In the genomic region with DNA sequence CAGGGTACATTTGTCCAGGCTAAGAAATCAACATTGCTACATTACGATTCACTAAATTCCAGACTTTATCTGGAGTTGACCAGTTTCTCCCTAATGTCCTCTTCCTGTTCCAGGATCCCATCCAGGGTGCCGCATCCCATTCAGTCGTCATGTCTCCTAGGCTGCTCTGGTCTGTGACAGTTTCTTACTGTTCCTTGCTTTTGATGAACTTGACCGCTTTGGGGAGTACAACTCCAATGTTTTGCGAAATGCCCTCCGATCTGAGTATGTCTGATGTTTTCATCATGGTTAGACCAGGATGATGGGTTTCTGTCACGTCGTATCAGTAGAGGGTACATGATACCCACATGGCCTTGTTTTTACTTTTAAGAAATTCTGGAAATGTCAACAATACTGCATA, we compare ENCODE assay signal across 31 cellular contexts.
"Had no signal": no experiment of that assay in that cellular context is flagged by ENCODE, and none has a peak within 500 bp of the region (broad histone marks: within the 10 kb centered on the region; RNA-seq: fewer than 3 reads in every experiment).

No MANE protein-coding gene starts in this region.

- ATAC-seq: activated CD4-positive, CD25-positive, alpha-beta regulatory T cell treated with anti-CD3 and anti-CD28 coated beads, Interleukin-2, amount 50 U/mL, for 24 hours; activated CD8-positive, alpha-beta T cell treated with anti-CD3 and anti-CD28 coated beads for 36 hours; activated T-cell treated with anti-CD3 and anti-CD28 coated beads, Interleukin-2, amount 50 U/mL, for 72 hours; activated T-helper 17 cell treated with anti-CD3 and anti-CD28 coated beads, Interleukin-2, amount 50 U/mL, for 72 hours; PC-3 had no signal

- H3K27ac Mint-ChIP-seq: activated CD8-positive, alpha-beta T cell treated with anti-CD3 and anti-CD28 coated beads for 36 hours; activated naive CD8-positive, alpha-beta T cell treated with anti-CD3 and anti-CD28 coated beads for 36 hours; activated T-cell treated with anti-CD3 and anti-CD28 coated beads, Interleukin-2, amount 50 U/mL, for 72 hours; activated T-helper 17 cell treated with anti-CD3 and anti-CD28 coated beads, Interleukin-2, amount 50 U/mL, for 72 hours; T-helper 1 cell treated with Interleukin-12 subunit alpha and Interleukin-12 subunit beta and Interleukin-4 antibody, amounts not matched to agents 30 μg/mL and 1 μg/mL, for 36 hours; T-helper 2 cell treated with Interferon-gamma antibody and Interleukin-4, amounts not matched to agents 5 μg/mL and 100 μg/mL, for 36 hours had no signal

- H3K9me3 ChIP-seq: Peyer's patch, SJSA1, SK-N-SH had no signal

- H3K27ac ChIP-seq: brain microvascular endothelial cell, KMS-11, Peyer's patch, SJSA1 had no signal

- H3K4me1 ChIP-seq: Peyer's patch, SJSA1 had no signal

- H3K4me1 Mint-ChIP-seq: activated naive CD8-positive, alpha-beta T cell treated with anti-CD3 and anti-CD28 coated beads for 36 hours; activated T-helper 17 cell treated with anti-CD3 and anti-CD28 coated beads, Interleukin-2, amount 50 U/mL, for 72 hours had no signal

- H3K36me3 ChIP-seq: brain microvascular endothelial cell, Peyer's patch, SJSA1 had no signal

- H3K4me2 ChIP-seq: KMS-11, SK-N-SH had no signal

- H3K27me3 Mint-ChIP-seq: activated CD8-positive, alpha-beta T cell treated with anti-CD3 and anti-CD28 coated beads for 36 hours; activated naive CD8-positive, alpha-beta T cell treated with anti-CD3 and anti-CD28 coated beads for 36 hours; activated T-helper 17 cell treated with anti-CD3 and anti-CD28 coated beads, Interleukin-2, amount 50 U/mL, for 72 hours had no signal

- H3K27me3 ChIP-seq: brain microvascular endothelial cell, Peyer's patch, SJSA1 had no signal

- H3K36me3 Mint-ChIP-seq: activated naive CD8-positive, alpha-beta T cell treated with anti-CD3 and anti-CD28 coated beads for 36 hours had no signal

- H3K4me3 ChIP-seq: Peyer's patch, SJSA1 had no signal

- H3K4me3 Mint-ChIP-seq: activated CD8-positive, alpha-beta T cell treated with anti-CD3 and anti-CD28 coated beads for 36 hours; activated naive CD8-positive, alpha-beta T cell treated with anti-CD3 and anti-CD28 coated beads for 36 hours; activated T-cell treated with anti-CD3 and anti-CD28 coated beads, Interleukin-2, amount 50 U/mL, for 72 hours; activated T-helper 17 cell treated with anti-CD3 and anti-CD28 coated beads, Interleukin-2, amount 50 U/mL, for 72 hours; T-helper 1 cell treated with Interleukin-12 subunit alpha and Interleukin-12 subunit beta and Interleukin-4 antibody, amounts not matched to agents 30 μg/mL and 1 μg/mL, for 36 hours; T-helper 2 cell treated with Interferon-gamma antibody and Interleukin-4, amounts not matched to agents 5 μg/mL and 100 μg/mL, for 36 hours had no signal

- H3K9ac ChIP-seq: KMS-11, SK-N-SH had no signal

- DNase-seq: activated CD4-positive, alpha-beta T cell treated with anti-CD3 and anti-CD28 coated beads for 4 hours; activated CD4-positive, alpha-beta T cell treated with anti-CD3 and anti-CD28 coated beads, Interleukin-2, amount 50 U/mL, for 4 hours; activated CD8-positive, alpha-beta T cell treated with anti-CD3 and anti-CD28 coated beads for 36 hours; activated effector memory CD4-positive, alpha-beta T cell treated with anti-CD3 and anti-CD28 coated beads, Interleukin-2, amount 50 U/mL, for 16 hours; activated naive CD4-positive, alpha-beta T cell; activated naive CD4-positive, alpha-beta T cell treated with anti-CD3 and anti-CD28 coated beads, Interleukin-2, amount 50 U/mL, for 16 hours; activated naive CD8-positive, alpha-beta T cell treated with anti-CD3 and anti-CD28 coated beads for 36 hours; activated T-cell treated with anti-CD3 and anti-CD28 coated beads, Interleukin-2, amount 50 U/mL, for 1 hour; activated T-cell treated with anti-CD3 and anti-CD28 coated beads, Interleukin-2, amount 50 U/mL, for 72 hours; amniotic stem cell; brain microvascular endothelial cell; MM.1S; MV-4-11; NCI-H1092; NCI-H1436 treated with DMSO at 0.1 percent for 48 hours; NCI-H1694 treated with DMSO at 0.1 percent for 48 hours; NCI-H2029; NCI-H345; NCI-H524 treated with DMSO at 0.1 percent for 48 hours; PC-3; Peyer's patch; RPMI8226; SHP77 treated with DMSO at 0.1 percent for 48 hours; SK-N-SH had no signal

- H3K9me3 Mint-ChIP-seq: activated CD8-positive, alpha-beta T cell treated with anti-CD3 and anti-CD28 coated beads for 36 hours; activated naive CD8-positive, alpha-beta T cell treated with anti-CD3 and anti-CD28 coated beads for 36 hours; activated T-cell treated with anti-CD3 and anti-CD28 coated beads, Interleukin-2, amount 50 U/mL, for 72 hours; activated T-helper 17 cell treated with anti-CD3 and anti-CD28 coated beads, Interleukin-2, amount 50 U/mL, for 72 hours; T-helper 1 cell treated with Interleukin-12 subunit alpha and Interleukin-12 subunit beta and Interleukin-4 antibody, amounts not matched to agents 30 μg/mL and 1 μg/mL, for 36 hours; T-helper 2 cell treated with Interferon-gamma antibody and Interleukin-4, amounts not matched to agents 5 μg/mL and 100 μg/mL, for 36 hours had no signal

- FAIRE-seq: TTC549 had no signal
